8 cellular contexts compared by ENCODE assay signal in the genomic region with DNA sequence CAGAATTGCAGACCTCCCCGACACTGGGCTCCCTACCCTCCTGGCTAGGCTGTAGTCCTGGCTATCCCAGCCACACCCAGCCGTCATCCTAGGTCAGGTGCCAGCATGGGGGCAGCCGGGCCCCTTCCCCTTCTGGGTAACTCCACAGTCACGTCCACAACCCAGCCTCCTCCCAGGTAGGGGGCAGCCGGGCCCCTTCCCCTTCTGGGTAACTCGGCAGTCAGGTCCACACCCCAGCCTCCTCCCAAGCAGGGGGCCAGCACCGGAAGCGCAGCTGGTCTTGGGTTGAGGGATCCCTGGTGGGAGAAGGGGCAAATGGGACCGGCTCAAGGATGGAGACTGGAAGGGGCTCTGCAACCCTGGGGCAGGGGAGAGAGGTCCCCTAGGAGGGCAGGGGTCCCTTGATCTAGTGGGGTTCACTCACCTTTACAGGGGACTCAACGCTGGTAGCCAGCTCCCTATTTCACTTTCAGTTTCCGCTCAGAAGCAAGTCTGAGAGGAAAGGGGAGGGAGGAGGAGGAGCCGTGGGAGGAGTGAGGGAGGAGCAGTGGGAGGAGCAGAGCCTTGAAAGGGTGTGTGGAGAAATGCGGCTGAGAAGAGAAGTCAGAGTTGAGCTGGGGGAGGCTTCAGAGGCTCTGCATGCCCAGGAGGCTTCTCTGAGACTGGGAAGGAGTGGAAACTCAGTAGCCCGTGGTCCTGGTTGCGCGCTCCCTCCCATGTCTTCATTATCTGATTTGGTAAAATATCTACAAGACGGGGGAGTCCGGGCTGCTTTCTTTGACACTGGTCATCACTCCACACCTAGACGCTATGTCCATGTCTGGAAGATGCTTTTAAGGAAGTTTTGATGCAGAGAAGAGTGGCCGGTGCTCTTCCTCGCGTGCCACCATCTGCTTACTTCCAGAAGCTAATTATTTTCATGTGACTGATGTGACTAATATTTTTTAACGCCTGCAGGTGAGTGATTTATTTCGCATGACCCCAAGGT. TPM values are rescaled to one million over a fixed set of nuclear protein-coding genes. Genes with fewer than 3 reads are reported as not detected.
A peak's percentile ranks its signal among the peaks of the same experiment; 100 is the strongest.
DNase-seq lines count a peak whose midpoint lies in the region; ATAC-seq and TF ChIP-seq lines count a peak whose summit lies in the region.

Gene TRIM21 (minus strand): TSS at position 494 of the 988 bp plus-strand sequence. CDS start 3,293 bp downstream, outside the sequence.

- H3K36me3 ChIP-seq in duodenal mucosa (ENCODE audit: control insufficient read depth in 1 of 2, insufficient read depth in 2 of 2, low read length in 2 of 2): peaks cover 18% of the 10 kb centered on the region in 2 donors
- H3K36me3 ChIP-seq in right lobe of liver: peaks cover 4 to 17% (median 7%) of the 10 kb centered on the region in 4 donors

- in situ Hi-C loops in ACHN (cut with HindIII; ENCODE audit: low pct_ligation_motif_present, low pct_unique_long_range_greater_than_20kb, low sequenced_read_pairs): no loop called here

- peak; percentile 83 for DNase-seq in ACHN
- DNase-seq in NCI-H526 (lab: John Stamatoyannopoulos, UW): peak; percentile 78 to 93
- DNase-seq in activated CD4-positive, alpha-beta T cell treated with anti-CD3 and anti-CD28 coated beads, Interleukin-2, amount 50 U/mL, for 24 hours (ENCODE audit: low read depth in 1 of 2, low spot score in 1 of 2): peak; percentile 78 to 89
- DNase-seq in right lobe of liver: peak; percentile 84 to 88 (median 88)
- DNase-seq in stimulated activated CD4-positive, alpha-beta T cell treated with anti-CD3 and anti-CD28 coated beads, Interleukin-4, amount 100 ng/mL, for 4 hours: peak; percentile 79 to 92

- TF ChIP-seq CTCF in right lobe of liver (IDR thresholded peaks at IDR 0.05): no peak

- H3K27me3 ChIP-seq in duodenal mucosa (ENCODE audit: control insufficient read depth in 1 of 2, insufficient read depth in 2 of 2, low read length in 2 of 2) (no peaks in the 10 kb centered on the region), right lobe of liver (no peaks in the 10 kb centered on the region)

- H3K4me3 ChIP-seq in duodenal mucosa (ENCODE audit: low read depth in 1 of 2, low read length in 2 of 2) (peak within 1 kb of the TSS; percentile 89 to 99), right lobe of liver (peak within 1 kb of the TSS; percentile 98 to 99 (median 99))

- peak within 1 kb of the TSS; percentile 93 to 96 for H3K9ac ChIP-seq in duodenal mucosa (ENCODE audit: low read depth in 1 of 2, low read length in 2 of 2)

- WGBS in right lobe of liver (ENCODE audit: insufficient coverage, low coverage, low lambda C conversion rate, missing lambda C conversion rate): 17% methylated on average over 18 of the region's 24 CpGs

- peak; percentile 97 for ATAC-seq in GM18858 (IDR thresholded peaks at IDR 0.05; ENCODE audit: unreplicated experiment)
- ATAC-seq in HG03095 (IDR thresholded peaks at IDR 0.05; ENCODE audit: unreplicated experiment): peak; percentile 99
- ATAC-seq in right lobe of liver: peak; percentile 100

- TF ChIP-seq POLR2A in right lobe of liver (IDR thresholded peaks at IDR 0.05): peak; percentile 47

- peaks cover 5 to 6% of the 10 kb centered on the region in 2 donors for H3K4me1 ChIP-seq in duodenal mucosa (ENCODE audit: control insufficient read depth in 1 of 2, insufficient read depth in 2 of 2, low read length in 2 of 2)
- peaks cover 0 to 5% (median 0%) of the 10 kb centered on the region in 4 donors for H3K4me1 ChIP-seq in right lobe of liver

- intact Hi-C loops in right lobe of liver (cut with DNase I): no loop called here

- H3K9me3 ChIP-seq in duodenal mucosa (ENCODE audit: control insufficient read depth in 1 of 2, low read length in 2 of 2) (no peaks in the 10 kb centered on the region), right lobe of liver (no peaks in the 10 kb centered on the region)

- H3K27ac ChIP-seq in duodenal mucosa (ENCODE audit: low read depth, low read length) (peak within 1 kb of the TSS; percentile 74), right lobe of liver (peak within 1 kb of the TSS; percentile 87 to 94 (median 89))

RNA-seq across cellular contexts. Expression of gene TRIM21, which starts in this region (rescaled TPM):
- total RNA-seq in right lobe of liver: 10 to 100 TPM in 4 of 6 experiments, 1 to 10 TPM in 2; 5.8 to 19.4 (median 10.4) TPM

Comparison
In these comparisons a context has a peak if more than half of its experiments do, and no peak if none do; other contexts are left out.
1. Peak in every context shown above with its lines: DNase-seq, ATAC-seq, H3K4me3 ChIP-seq and H3K27ac ChIP-seq.